1 cellular context compared by ENCODE assay signal in the genomic region with DNA sequence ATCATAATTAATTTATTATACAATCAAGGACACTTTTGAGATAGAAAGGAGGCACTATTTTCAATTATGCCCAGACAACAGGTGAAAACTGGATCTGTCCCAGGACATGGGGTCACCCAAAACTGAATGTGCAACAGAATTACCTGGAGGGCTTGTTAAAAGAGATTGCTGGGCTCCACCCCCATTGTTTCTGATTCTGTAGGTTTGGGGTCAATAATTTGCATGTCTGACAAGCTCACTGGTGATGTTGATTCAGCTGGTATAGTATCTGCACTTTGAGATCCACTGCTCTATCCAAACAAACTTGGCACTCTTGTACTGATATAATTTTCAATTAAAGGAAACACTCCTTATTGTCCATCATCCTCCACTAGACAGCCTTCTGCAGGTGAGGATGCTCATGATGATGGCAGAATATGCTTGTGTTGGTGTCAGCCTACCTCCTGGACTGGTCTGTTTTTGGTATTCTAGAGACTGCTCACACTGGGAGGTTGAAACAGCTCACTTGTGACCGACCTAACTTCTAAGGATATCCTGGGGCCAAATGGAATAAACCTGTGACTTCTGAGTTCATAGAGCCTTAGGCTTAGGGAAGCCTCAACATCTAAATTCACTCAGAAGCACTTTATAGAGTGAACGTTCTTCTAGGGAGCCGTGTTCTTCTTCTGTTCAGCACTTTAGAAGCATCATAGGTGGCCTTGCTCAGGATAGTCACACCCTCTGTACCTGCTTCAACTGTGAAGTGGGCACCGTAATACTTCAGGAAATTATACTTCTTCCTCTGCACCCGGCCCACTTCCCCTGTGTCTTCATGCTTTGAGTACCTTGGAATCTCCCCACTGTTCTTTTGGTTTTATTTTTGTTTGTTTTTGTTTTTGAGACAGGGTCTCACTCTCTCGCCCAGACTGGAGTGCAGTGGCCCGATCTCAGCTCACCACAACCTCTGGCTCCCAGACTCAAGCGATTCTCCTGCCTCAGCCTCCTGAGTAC.
TF ChIP-seq lines count a peak whose summit lies in the region.

No MANE protein-coding gene starts in this region.

TF ChIP-seq in GM12878, 131 proteins besides CTCF, POLR2A, EP300 and RAD21 (continued from another document):
- TF ChIP-seq, protein P1, sequence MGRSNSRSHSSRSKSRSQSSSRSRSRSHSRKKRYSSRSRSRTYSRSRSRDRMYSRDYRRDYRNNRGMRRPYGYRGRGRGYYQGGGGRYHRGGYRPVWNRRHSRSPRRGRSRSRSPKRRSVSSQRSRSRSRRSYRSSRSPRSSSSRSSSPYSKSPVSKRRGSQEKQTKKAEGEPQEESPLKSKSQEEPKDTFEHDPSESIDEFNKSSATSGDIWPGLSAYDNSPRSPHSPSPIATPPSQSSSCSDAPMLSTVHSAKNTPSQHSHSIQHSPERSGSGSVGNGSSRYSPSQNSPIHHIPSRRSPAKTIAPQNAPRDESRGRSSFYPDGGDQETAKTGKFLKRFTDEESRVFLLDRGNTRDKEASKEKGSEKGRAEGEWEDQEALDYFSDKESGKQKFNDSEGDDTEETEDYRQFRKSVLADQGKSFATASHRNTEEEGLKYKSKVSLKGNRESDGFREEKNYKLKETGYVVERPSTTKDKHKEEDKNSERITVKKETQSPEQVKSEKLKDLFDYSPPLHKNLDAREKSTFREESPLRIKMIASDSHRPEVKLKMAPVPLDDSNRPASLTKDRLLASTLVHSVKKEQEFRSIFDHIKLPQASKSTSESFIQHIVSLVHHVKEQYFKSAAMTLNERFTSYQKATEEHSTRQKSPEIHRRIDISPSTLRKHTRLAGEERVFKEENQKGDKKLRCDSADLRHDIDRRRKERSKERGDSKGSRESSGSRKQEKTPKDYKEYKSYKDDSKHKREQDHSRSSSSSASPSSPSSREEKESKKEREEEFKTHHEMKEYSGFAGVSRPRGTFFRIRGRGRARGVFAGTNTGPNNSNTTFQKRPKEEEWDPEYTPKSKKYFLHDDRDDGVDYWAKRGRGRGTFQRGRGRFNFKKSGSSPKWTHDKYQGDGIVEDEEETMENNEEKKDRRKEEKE (IDR thresholded peaks at IDR 0.05) = no peak
- TF ChIP-seq, protein P2, sequence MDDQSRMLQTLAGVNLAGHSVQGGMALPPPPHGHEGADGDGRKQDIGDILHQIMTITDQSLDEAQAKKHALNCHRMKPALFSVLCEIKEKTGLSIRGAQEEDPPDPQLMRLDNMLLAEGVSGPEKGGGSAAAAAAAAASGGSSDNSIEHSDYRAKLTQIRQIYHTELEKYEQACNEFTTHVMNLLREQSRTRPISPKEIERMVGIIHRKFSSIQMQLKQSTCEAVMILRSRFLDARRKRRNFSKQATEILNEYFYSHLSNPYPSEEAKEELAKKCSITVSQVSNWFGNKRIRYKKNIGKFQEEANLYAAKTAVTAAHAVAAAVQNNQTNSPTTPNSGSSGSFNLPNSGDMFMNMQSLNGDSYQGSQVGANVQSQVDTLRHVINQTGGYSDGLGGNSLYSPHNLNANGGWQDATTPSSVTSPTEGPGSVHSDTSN (IDR thresholded peaks at IDR 0.05; ENCODE audit: insufficient replicate concordance, low read depth, low read length) = no peak
- TF ChIP-seq RAD51 (IDR thresholded peaks at IDR 0.05) (no peak), ZSCAN29 (IDR thresholded peaks at IDR 0.05) (no peak), YY1 (IDR thresholded peaks at IDR 0.05; ENCODE audit: low read depth, low read length) (no peak)
